ENCODE assay signal across 1 cellular context in genomic region chr13:32315255-32316029, GRCh38.
TF ChIP-seq lines count a peak whose summit lies in the region.

Gene BRCA2 (plus strand): TSS chr13:32315508. CDS start chr13:32316461, 953 bp downstream.
Gene ZAR1L (minus strand): TSS chr13:32315363. CDS start chr13:32311925, 3,438 bp downstream.

TF ChIP-seq in K562, 482 proteins besides CTCF, POLR2A, EP300 and RAD21 (continued from another document and continues in another):
- TF ChIP-seq UBTF (IDR thresholded peaks at IDR 0.05; ENCODE audit: borderline replicate concordance in 1 of 2, low read depth in 2 of 2, low read length in 2 of 2) (no peak), TEAD2 (tag; IDR thresholded peaks at IDR 0.05) (no peak), TFAP4 (CRISPR knock-in tag; IDR thresholded peaks at IDR 0.05; ENCODE audit: borderline replicate concordance) (peak; percentile 94), CEBPZ (IDR thresholded peaks at IDR 0.05; ENCODE audit: borderline replicate concordance, low read depth, low read length) (no peak), ZNF444 (CRISPR knock-in tag; IDR thresholded peaks at IDR 0.05) (no peak), ZNF197 (CRISPR knock-in tag; IDR thresholded peaks at IDR 0.05; ENCODE audit: low read depth) (no peak), SNRNP70 (optimal IDR thresholded peaks at IDR 0.05; ENCODE audit: low read depth, low read length) (no peak), ZBTB40 (IDR thresholded peaks at IDR 0.05) (no peak), ZBTB40 (CRISPR knock-in tag; IDR thresholded peaks at IDR 0.05) (no peak), ZNF217 (CRISPR knock-in tag; IDR thresholded peaks at IDR 0.05) (no peak), TBL1XR1 (IDR thresholded peaks at IDR 0.05; ENCODE audit: low read length in 2 of 2) (no peak), SMC3 (conservative IDR thresholded peaks at IDR 0.05; ENCODE audit: insufficient read depth, low read depth, low read length) (no peak), FUS (optimal IDR thresholded peaks at IDR 0.05; ENCODE audit: low read depth, low read length) (no peak), TRIM28 (IDR thresholded peaks at IDR 0.05) (no peak), CHCHD3 (CRISPR knock-in tag; IDR thresholded peaks at IDR 0.05) (no peak), FOXA1 (IDR thresholded peaks at IDR 0.05; ENCODE audit: borderline replicate concordance) (no peak), IRF1 (CRISPR knock-in tag; IDR thresholded peaks at IDR 0.05; ENCODE audit: borderline replicate concordance) (no peak), ZNF717 (CRISPR knock-in tag; IDR thresholded peaks at IDR 0.05) (no peak), ZNF384 (IDR thresholded peaks at IDR 0.05; ENCODE audit: low read depth, low read length) (no peak), GATA2 (CRISPR knock-in tag; IDR thresholded peaks at IDR 0.05) (no peak), FOSL1 (tag; conservative IDR thresholded peaks at IDR 0.05) (no peak; the same call in 1 of the 2 replicates), CTBP1 (IDR thresholded peaks at IDR 0.05; ENCODE audit: borderline replicate concordance) (no peak), NBN (IDR thresholded peaks at IDR 0.05; ENCODE audit: low read depth) (no peak), ZBTB8A (IDR thresholded peaks at IDR 0.05; ENCODE audit: partially characterized antibody) (no peak), ZNF184 (CRISPR knock-in tag; IDR thresholded peaks at IDR 0.05) (no peak), ZNF589 (CRISPR knock-in tag; IDR thresholded peaks at IDR 0.05; ENCODE audit: low read depth) (no peak), BRF1 (IDR thresholded peaks at IDR 0.05; ENCODE audit: borderline replicate concordance, extremely low read depth, insufficient read length) (no peak), MCM3 (IDR thresholded peaks at IDR 0.05) (no peak), ZNF133 (CRISPR knock-in tag; IDR thresholded peaks at IDR 0.05) (no peak), TFE3 (CRISPR knock-in tag; IDR thresholded peaks at IDR 0.05) (peak; percentile 80), CBFA2T2 (conservative IDR thresholded peaks at IDR 0.05) (peak; percentile 56), FOXP1 (CRISPR knock-in tag; IDR thresholded peaks at IDR 0.05) (0 out of 2 replicates have a peak, but pooled peaks have one; percentile 27), IRF9 (tag; IDR thresholded peaks at IDR 0.05) (no peak), HNRNPH1 (optimal IDR thresholded peaks at IDR 0.05; ENCODE audit: low read depth, low read length) (no peak), FOS (IDR thresholded peaks at IDR 0.05; ENCODE audit: extremely low read depth, insufficient read length) (no peak), MEF2A (IDR thresholded peaks at IDR 0.05; ENCODE audit: control insufficient read depth, low read depth, low read length) (no peak), LEF1 (IDR thresholded peaks at IDR 0.05) (no peak), RBFOX2 (IDR thresholded peaks at IDR 0.05; ENCODE audit: low read depth, low read length) (peak; percentile 98), ZNF398 (CRISPR knock-in tag; IDR thresholded peaks at IDR 0.05) (no peak), ZNF766 (CRISPR knock-in tag; conservative IDR thresholded peaks at IDR 0.05) (0 out of 2 replicates have a peak, but pooled peaks have one; percentile 23), ZNF239 (CRISPR knock-in tag; IDR thresholded peaks at IDR 0.05) (no peak), EGR1 (conservative IDR thresholded peaks at IDR 0.05) (peak; percentile 47), RNF2 (IDR thresholded peaks at IDR 0.05) (peak; percentile 30; the same call in 1 of the 2 replicates), SIN3B (IDR thresholded peaks at IDR 0.05; ENCODE audit: low read depth) (no peak; the same call in none of the 2 replicates), TCF7L2 (IDR thresholded peaks at IDR 0.05; ENCODE audit: low read depth, low read length) (no peak), CBFB (CRISPR knock-in tag; IDR thresholded peaks at IDR 0.05) (no peak), WHSC1 (IDR thresholded peaks at IDR 0.05; ENCODE audit: low read length) (no peak)
